Comparison of ENCODE assay signal across 24 cellular contexts in the genomic region with DNA sequence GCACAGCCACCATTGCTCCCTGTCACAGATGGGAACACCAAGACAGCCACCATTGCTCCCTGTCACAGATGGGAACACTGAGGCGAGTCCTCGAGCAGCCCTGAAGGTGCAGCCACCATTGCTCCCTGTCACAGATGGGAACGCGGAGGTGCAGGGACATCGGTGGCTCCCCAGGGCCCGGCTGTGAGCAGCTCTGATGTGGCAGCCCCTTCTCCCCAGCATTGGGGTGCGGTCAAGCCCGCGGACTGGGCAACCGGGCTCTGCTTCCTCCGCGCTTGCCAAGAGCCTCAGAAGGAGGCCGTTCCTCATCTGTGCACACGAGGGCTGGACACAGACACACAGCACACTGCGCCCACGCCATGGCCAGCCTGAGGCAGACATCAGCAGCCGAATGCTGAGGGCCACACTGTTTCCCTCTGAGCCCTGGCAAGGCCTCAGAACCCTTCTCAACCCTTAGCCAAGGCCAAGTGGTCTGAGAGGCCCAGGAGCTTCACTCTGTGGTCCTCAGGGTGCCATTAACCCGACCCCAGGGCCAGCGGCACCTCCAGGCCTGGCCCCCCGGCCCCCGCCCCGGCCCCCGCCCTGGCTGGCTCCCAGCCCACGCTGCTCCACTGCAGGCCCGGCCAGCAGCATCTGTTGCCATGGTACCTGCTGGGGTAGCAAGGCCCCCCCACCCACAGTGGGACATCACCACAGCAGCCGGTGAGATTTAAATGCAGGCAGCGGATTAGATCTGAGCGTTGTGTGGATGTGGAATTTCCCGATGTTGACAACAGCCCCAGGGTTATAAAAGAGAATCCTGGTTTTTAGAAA. TPM values are rescaled to one million over a fixed set of nuclear protein-coding genes. Genes with fewer than 3 reads are reported as not detected.
DNase-seq lines count a peak whose midpoint lies in the region; ATAC-seq, FAIRE-seq and TF ChIP-seq lines count a peak whose summit lies in the region.
"Had no signal": no experiment of that assay in that cellular context is flagged by ENCODE, and none has a peak within 500 bp of the region (broad histone marks: within the 10 kb centered on the region; RNA-seq: fewer than 3 reads in every experiment).

No MANE protein-coding gene starts in this region.

- no peaks in the 10 kb centered on the region for H3K23me2 ChIP-seq in H9 (ENCODE audit: insufficient read length, low read depth, low read length, poor library complexity, severe bottlenecking)

- H4K5ac ChIP-seq in H9 (ENCODE audit: insufficient read length, low read depth, low read length), result no peak overlapping the region

- peak overlapping the region; percentile 23 for H3K18ac ChIP-seq in H9 (ENCODE audit: insufficient read length, low read depth, low read length)

- H3K4me2 ChIP-seq in SK-N-SH, result no peak overlapping the region
- H3K4me2 ChIP-seq in H9 (ENCODE audit: insufficient read depth, insufficient read length, low read length), result no peak overlapping the region
- H3K4me2 ChIP-seq in osteoblast (ENCODE audit: insufficient read depth, low read length), result no peak overlapping the region
- H3K4me2 ChIP-seq: BLaER1 treated with 17β-estradiol and CSF1 and Interleukin-3, amounts not matched to agents 10 nM and 100 nM had no signal

- H3K9me3 Mint-ChIP-seq in H9, result peaks cover 24 to 28% of the 10 kb centered on the region in 2 experiments
- H3K9me3 Mint-ChIP-seq in endodermal cell, result peaks cover 13% of the 10 kb centered on the region
- H3K9me3 Mint-ChIP-seq: CD8-positive, alpha-beta T cell had no signal

- H3K23ac ChIP-seq in H9 (ENCODE audit: insufficient read length, low read depth, low read length), result no peak overlapping the region

- DNase-seq in SK-N-SH, result peak; percentile 39
- DNase-seq in H9, result no peak
- no peak for DNase-seq in endodermal cell
- DNase-seq in osteoblast (ENCODE audit: insufficient read length, low spot score, missing footprints), result peak; percentile 46
- DNase-seq in NCI-H146 treated with DMSO at 0.1 percent for 48 hours (lab: John Stamatoyannopoulos, UW; ENCODE audit: unreplicated experiment), result no peak
- DNase-seq in urothelium cell line (ENCODE audit: low spot score), result no peak
- no peak for DNase-seq in middle frontal gyrus (ENCODE audit: extremely low spot score, low spot score)
- DNase-seq: 8988T; CD8-positive, alpha-beta T cell; DMS153; GM23248; NCI-H1105 treated with DMSO at 0.1 percent for 48 hours; NCI-H1694; NCI-H2081 treated with DMSO at 0.1 percent for 48 hours; NCI-H2171 treated with DMSO at 0.1 percent for 48 hours; NCI-H524 treated with DMSO at 0.1 percent for 48 hours; SHP77 treated with DMSO at 0.1 percent for 48 hours had no signal

- H2BK5ac ChIP-seq in H9 (ENCODE audit: insufficient read length, low read length), result no peak overlapping the region

- no peak overlapping the region for H2BK12ac ChIP-seq in H9 (ENCODE audit: insufficient read length, low read depth, low read length)

- H3K36me3 Mint-ChIP-seq in H9 (ENCODE audit: insufficient read depth in 1 of 3, low read depth in 3 of 3), result peaks cover under 1 to 10% (median 7%) of the 10 kb centered on the region in 3 experiments; a peak in 5 of 7 replicates
- no peaks in the 10 kb centered on the region for H3K36me3 Mint-ChIP-seq in endodermal cell (ENCODE audit: low read depth)
- H3K36me3 Mint-ChIP-seq: CD8-positive, alpha-beta T cell; IgD-negative memory B cell had no signal

- POLR2A ChIA-PET in SK-N-SH (lab: Yijun Ruan, JAX), result no interaction called here

- H3K4me1 Mint-ChIP-seq in H9, result peaks cover 42 to 45% of the 10 kb centered on the region in 2 experiments
- peaks cover 24% of the 10 kb centered on the region for H3K4me1 Mint-ChIP-seq in endodermal cell
- H3K4me1 Mint-ChIP-seq: IgD-negative memory B cell had no signal

- no peak overlapping the region for H3K27ac Mint-ChIP-seq in H9
- H3K27ac Mint-ChIP-seq in endodermal cell, result peak overlapping the region; percentile 48
- H3K27ac Mint-ChIP-seq: CD8-positive, alpha-beta T cell; IgD-negative memory B cell had no signal

- FAIRE-seq in urothelium cell line (lab: Jason Lieb, UNC), result no peak
- FAIRE-seq: GM12891 had no signal

- H3K56ac ChIP-seq in H9 (ENCODE audit: insufficient read length, low read depth, low read length), result no peak overlapping the region

- no peak for ATAC-seq in SK-N-SH treated with all-trans-retinoic acid at 6 μM for 48 hours
- ATAC-seq: CD8-positive, alpha-beta T cell; HCT116 had no signal

- no peak overlapping the region for H2BK20ac ChIP-seq in H9 (ENCODE audit: low read depth, low read length, poor library complexity, severe bottlenecking)

- no peak overlapping the region for H2AK5ac ChIP-seq in H9 (ENCODE audit: insufficient read length, low read length)

- peaks cover 16% of the 10 kb centered on the region for H3F3A ChIP-seq in SK-N-SH (replicated peaks; ENCODE audit: insufficient read depth)

- H3K9me3 ChIP-seq in SK-N-SH (no peaks in the 10 kb centered on the region), H9 (ENCODE audit: control insufficient read depth, low read depth, low read length) (peaks cover 7% of the 10 kb centered on the region), endodermal cell (ENCODE audit: control insufficient read depth, low read length) (peaks cover 14% of the 10 kb centered on the region), osteoblast (ENCODE audit: low read depth, low read length) (no peaks in the 10 kb centered on the region)

- H3T11ph ChIP-seq in H9 (ENCODE audit: low read length), result no peak overlapping the region

- TF ChIP-seq EP300 in SK-N-SH (IDR thresholded peaks at IDR 0.05; ENCODE audit: borderline replicate concordance in 1 of 2, low read depth in 1 of 2, low read length in 1 of 2), result no peak

- H3K9me2 ChIP-seq in SK-N-SH, result no peaks in the 10 kb centered on the region

- H3K4me3 Mint-ChIP-seq in H9, result no peak overlapping the region
- H3K4me3 Mint-ChIP-seq in endodermal cell, result no peak overlapping the region
- H3K4me3 Mint-ChIP-seq: CD8-positive, alpha-beta T cell; IgD-negative memory B cell had no signal

- no peak overlapping the region for H4K8ac ChIP-seq in H9 (replicated peaks; ENCODE audit: insufficient read length, low read depth, low read length)

- H3K9ac ChIP-seq in SK-N-SH, result no peak overlapping the region
- H3K9ac ChIP-seq in H9 (ENCODE audit: extremely low read depth, insufficient read length, low read length), result no peak overlapping the region
- H3K9ac ChIP-seq in endodermal cell (ENCODE audit: extremely low read depth, low read length, poor library complexity, severe bottlenecking), result no peak overlapping the region
- H3K9ac ChIP-seq: BLaER1 treated with 17β-estradiol and CSF1 and Interleukin-3, amounts not matched to agents 10 nM and 100 nM; GM23248 had no signal

- no peak overlapping the region for H2BK120ac ChIP-seq in H9 (ENCODE audit: low read depth, low read length, poor library complexity, severe bottlenecking)

- H3K27me3 ChIP-seq in SK-N-SH (ENCODE audit: insufficient read depth) (no peaks in the 10 kb centered on the region), H9 (ENCODE audit: insufficient read depth, low read length) (no peaks in the 10 kb centered on the region), endodermal cell (ENCODE audit: control insufficient read depth, insufficient read depth, low read length, poor library complexity, severe bottlenecking) (no peaks in the 10 kb centered on the region), osteoblast (ENCODE audit: insufficient read depth, low read length) (peaks cover 13% of the 10 kb centered on the region)
- H3K27me3 ChIP-seq: BLaER1 treated with 17β-estradiol and CSF1 and Interleukin-3, amounts not matched to agents 10 nM and 100 nM had no signal

- H3K4me1 ChIP-seq in SK-N-SH (ENCODE audit: control insufficient read depth in 1 of 2, insufficient read depth in 2 of 2, low read depth in 1 of 2, low read length in 1 of 2) (peaks cover 0 to 3% of the 10 kb centered on the region in 2 experiments; a peak in 1 of 4 replicates), H9 (ENCODE audit: insufficient read depth, low read length) (no peaks in the 10 kb centered on the region), endodermal cell (ENCODE audit: control insufficient read depth, insufficient read depth, low read length) (no peaks in the 10 kb centered on the region), osteoblast (ENCODE audit: insufficient read depth, low read length) (no peaks in the 10 kb centered on the region)

- H4K20me1 ChIP-seq in SK-N-SH (ENCODE audit: insufficient read depth) (no peaks in the 10 kb centered on the region), H9 (ENCODE audit: control insufficient read depth, insufficient read depth, insufficient read length) (no peaks in the 10 kb centered on the region), osteoblast (ENCODE audit: insufficient read depth, low read length) (no peaks in the 10 kb centered on the region)
- H4K20me1 ChIP-seq: BLaER1 treated with 17β-estradiol and CSF1 and Interleukin-3, amounts not matched to agents 10 nM and 100 nM had no signal

- H3K79me2 ChIP-seq in SK-N-SH (ENCODE audit: insufficient read depth) (no peaks in the 10 kb centered on the region), H9 (ENCODE audit: insufficient read depth, low read length) (no peaks in the 10 kb centered on the region), osteoblast (ENCODE audit: insufficient read depth, low read length) (no peaks in the 10 kb centered on the region)

- H2BK15ac ChIP-seq in H9 (ENCODE audit: low read depth, low read length), result no peak overlapping the region

- H2AFZ ChIP-seq in SK-N-SH (ENCODE audit: low read depth) (no peak overlapping the region), H9 (ENCODE audit: low read length) (no peak overlapping the region), osteoblast (ENCODE audit: low read length) (no peak overlapping the region)
- H2AFZ ChIP-seq: GM23248 had no signal

- H3K36me3 ChIP-seq in SK-N-SH (replicated peaks in 1 of 2; ENCODE audit: control insufficient read depth in 1 of 2, insufficient read depth in 2 of 2, low read length in 1 of 2), result no peaks in the 10 kb centered on the region
- H3K36me3 ChIP-seq in endodermal cell (ENCODE audit: control insufficient read depth, insufficient read depth, low read length), result no peaks in the 10 kb centered on the region
- H3K36me3 ChIP-seq in osteoblast (ENCODE audit: insufficient read depth, low read length), result no peaks in the 10 kb centered on the region
- H3K36me3 ChIP-seq: BLaER1 treated with 17β-estradiol and CSF1 and Interleukin-3, amounts not matched to agents 10 nM and 100 nM had no signal

- H3K27me3 Mint-ChIP-seq in H9 (ENCODE audit: low read depth) (peaks cover 35% of the 10 kb centered on the region), endodermal cell (ENCODE audit: insufficient read depth) (peaks cover 18% of the 10 kb centered on the region)

- no peak overlapping the region for H3K4ac ChIP-seq in H9 (ENCODE audit: low read depth, low read length)

- CTCF ChIA-PET in SK-N-SH (lab: Yijun Ruan, JAX), result no interaction called here

- H4K91ac ChIP-seq in H9 (ENCODE audit: insufficient read length, low read depth, low read length), result no peak overlapping the region

- no peak overlapping the region for H3K27ac ChIP-seq in SK-N-SH (ENCODE audit: low read depth in 2 of 2, low read length in 1 of 2)
- no peak overlapping the region for H3K27ac ChIP-seq in H9 (ENCODE audit: insufficient read length, low read depth, low read length)
- no peak overlapping the region for H3K27ac ChIP-seq in endodermal cell (ENCODE audit: low read depth, low read length)
- no peak overlapping the region for H3K27ac ChIP-seq in osteoblast (ENCODE audit: low read depth, low read length)
- H3K27ac ChIP-seq: BLaER1 treated with 17β-estradiol and CSF1 and Interleukin-3, amounts not matched to agents 10 nM and 100 nM; GM23248; SK-N-MC had no signal

- no peaks in the 10 kb centered on the region for H3K79me1 ChIP-seq in H9 (ENCODE audit: insufficient read depth, low read depth, low read length, poor library complexity, severe bottlenecking)

- TF ChIP-seq CTCF in SK-N-SH (IDR thresholded peaks at IDR 0.05) (no peak), H9 (conservative IDR thresholded peaks at IDR 0.05) (no peak), endodermal cell (conservative IDR thresholded peaks at IDR 0.05) (no peak), osteoblast (IDR thresholded peaks at IDR 0.05; ENCODE audit: extremely low read depth, low read depth, low read length) (no peak)

- TF ChIP-seq RAD21 in SK-N-SH (IDR thresholded peaks at IDR 0.05; ENCODE audit: low read length), result no peak

- H3K4me3 ChIP-seq in SK-N-SH (ENCODE audit: low read depth in 2 of 2, low read length in 1 of 2) (no peak overlapping the region), endodermal cell (ENCODE audit: low read length) (no peak overlapping the region), osteoblast (ENCODE audit: insufficient read depth, low read length) (no peak overlapping the region)
- H3K4me3 ChIP-seq: BLaER1 treated with 17β-estradiol and CSF1 and Interleukin-3, amounts not matched to agents 10 nM and 100 nM; GM23248; SK-N-MC had no signal

- H3K14ac ChIP-seq in H9 (ENCODE audit: insufficient read depth, low read length), result no peak overlapping the region

- 27% methylated on average over 13 of the region's 29 CpGs for WGBS in SK-N-SH (ENCODE audit: low lambda C conversion rate)
- no CpG with 5 or more reads among the region's 29 CpGs for WGBS in H9 (ENCODE audit: extremely low coverage, insufficient read length, low lambda C conversion rate)
- 95 to 96% methylated on average over 22 to 29 of the region's 29 CpGs for WGBS in endodermal cell (ENCODE audit: insufficient coverage in 1 of 2, insufficient read length in 1 of 2), 2 experiments

RNA-seq across cellular contexts. Expression of gene C2CD4C, which starts 18.4 kb away (rescaled TPM):
- 0.19 and 0.23 TPM in 2 replicates for polyA plus RNA-seq in SK-N-SH (2012; rRNA removed)
- polyA plus RNA-seq in SK-N-SH (2012; cell fraction: cytosol; rRNA removed), result 0.06 and 0.13 TPM in 2 replicates
- 0.48 and 0.96 TPM in 2 replicates for polyA plus RNA-seq in SK-N-SH (2012; cell fraction: nucleus; rRNA removed)
- total RNA-seq in H9 (2021) (14.6 and 15.4 TPM in 2 replicates), endodermal cell (10 to 100 TPM in 1 of 2 donors, 1 to 10 TPM in 1; 5.6 to 25.0 TPM), osteoblast (not detected in 2 replicates)
- polyA plus RNA-seq in endodermal cell (2013, experiment 1 of 2), result 20.2 TPM
- 16.2 TPM for polyA plus RNA-seq in endodermal cell (2013, experiment 2 of 2)
- total RNA-seq: CD8-positive, alpha-beta T cell; RPMI7951 had no signal
- polyA plus RNA-seq: IgD-negative memory B cell had no signal

RNA-seq across cellular contexts. Expression of gene MIER2, which starts 46.0 kb away (rescaled TPM):
- 8.0 and 15.9 TPM in 2 replicates for polyA plus RNA-seq in SK-N-SH (2012; rRNA removed)
- polyA plus RNA-seq in SK-N-SH (2012; cell fraction: cytosol; rRNA removed), result 10.2 and 12.4 TPM in 2 replicates
- polyA plus RNA-seq in SK-N-SH (2012; cell fraction: nucleus; rRNA removed), result 42.6 and 47.8 TPM in 2 replicates
- total RNA-seq in H9 (2021), result 60.5 TPM in 2 replicates
- 10 to 100 TPM; 50.5 to 51.3 TPM for total RNA-seq in endodermal cell
- 42.8 TPM for polyA plus RNA-seq in endodermal cell (2013, experiment 1 of 2)
- 45.0 TPM for polyA plus RNA-seq in endodermal cell (2013, experiment 2 of 2)
- 10.9 and 14.8 TPM in 2 replicates for total RNA-seq in osteoblast

Comparison
In these comparisons a context has a peak if more than half of its experiments do, and no peak if none do; other contexts are left out.
1. DNase-seq: peak in SK-N-SH (single experiment) and osteoblast (single experiment); none in H9 (single experiment), endodermal cell (single experiment), NCI-H146 treated with DMSO at 0.1 percent for 48 hours (single experiment), urothelium cell line (single experiment) and middle frontal gyrus (single experiment).